ENCODE assay signal across 8 cellular contexts in genomic region chr1:212186427-212187207, GRCh38.
DNase-seq lines count a peak whose midpoint lies in the region; ATAC-seq and TF ChIP-seq lines count a peak whose summit lies in the region.

No MANE protein-coding gene starts in this region.

- no peaks in the 10 kb centered on the region for H3K36me3 Mint-ChIP-seq in stimulated activated naive CD8-positive, alpha-beta T cell treated with anti-CD3 and anti-CD28 coated beads, Interleukin-15, Interleukin-2, amounts not matched to agents 100 ng/mL and 50 ng/mL, for 24 hours (ENCODE audit: low read depth)
- H3K36me3 Mint-ChIP-seq in naive B cell (no peaks in the 10 kb centered on the region), nephron progenitor cell (ENCODE audit: low read depth) (peaks cover 14% of the 10 kb centered on the region)

- no peak overlapping the region for H3K4me3 ChIP-seq in PC-9

- no peak overlapping the region for H3K27ac Mint-ChIP-seq in stimulated activated naive CD8-positive, alpha-beta T cell treated with anti-CD3 and anti-CD28 coated beads, Interleukin-15, Interleukin-2, amounts not matched to agents 100 ng/mL and 50 ng/mL, for 24 hours
- H3K27ac Mint-ChIP-seq in naive B cell (peak overlapping the region; percentile 14 to 91 (median 75)), nephron progenitor cell (no peak overlapping the region)

- ATAC-seq in stimulated activated naive CD8-positive, alpha-beta T cell treated with anti-CD3 and anti-CD28 coated beads, Interleukin-15, Interleukin-2, amounts not matched to agents 100 U/mL and 50 U/mL, for 24 hours = no peak
- peak; percentile 98 for ATAC-seq in HG03025 (IDR thresholded peaks at IDR 0.05; ENCODE audit: low FRiP score, unreplicated experiment)
- ATAC-seq in naive B cell (ENCODE audit: low read depth in 2 of 2) = peak; percentile 99

- H3K4me1 ChIP-seq in PC-9 (replicated peaks; ENCODE audit: insufficient read depth) = no peaks in the 10 kb centered on the region

- H3K4me2 ChIP-seq in PC-9 = no peak overlapping the region

- no peaks in the 10 kb centered on the region for H3F3A ChIP-seq in PC-9 (ENCODE audit: insufficient read depth, low read depth)

- DNase-seq in stimulated activated naive CD8-positive, alpha-beta T cell treated with anti-CD3 and anti-CD28 coated beads, Interleukin-15, Interleukin-2, amounts not matched to agents 100 U/mL and 50 U/mL, for 24 hours = no peak
- DNase-seq in PC-9 = no peak
- DNase-seq in naive B cell = peak; percentile 52
- DNase-seq in NCI-H510A treated with DMSO at 0.1 percent for 48 hours (lab: John Stamatoyannopoulos, UW) = no peak
- DNase-seq in nephron progenitor cell = no peak
- no peak for DNase-seq in NCI-H526 (lab: John Stamatoyannopoulos, UW)

- intact Hi-C loops in PC-9 (cut with micrococcal nuclease; ENCODE audit: unreplicated experiment) = loop anchor here (10.0 kb wide), 1 partner anchor 98 kb away; the partner anchor contains the start of gene PPP2R5A

- no peak overlapping the region for H3K27ac ChIP-seq in PC-9

- H3K9me2 ChIP-seq in PC-9 (ENCODE audit: insufficient read depth) = no peaks in the 10 kb centered on the region

- H3K4me3 Mint-ChIP-seq in stimulated activated naive CD8-positive, alpha-beta T cell treated with anti-CD3 and anti-CD28 coated beads, Interleukin-15, Interleukin-2, amounts not matched to agents 100 ng/mL and 50 ng/mL, for 24 hours = peak overlapping the region; percentile 27
- H3K4me3 Mint-ChIP-seq in naive B cell (peak overlapping the region; percentile 7 to 87 (median 70)), nephron progenitor cell (no peak overlapping the region)

- H3K27me3 Mint-ChIP-seq in stimulated activated naive CD8-positive, alpha-beta T cell treated with anti-CD3 and anti-CD28 coated beads, Interleukin-15, Interleukin-2, amounts not matched to agents 100 ng/mL and 50 ng/mL, for 24 hours = no peaks in the 10 kb centered on the region
- H3K27me3 Mint-ChIP-seq in naive B cell = no peaks in the 10 kb centered on the region
- H3K27me3 Mint-ChIP-seq in nephron progenitor cell (ENCODE audit: low read depth, poor library complexity) = peaks cover 26% of the 10 kb centered on the region

- no peaks in the 10 kb centered on the region for H3K36me3 ChIP-seq in PC-9 (ENCODE audit: low read depth)

- no peaks in the 10 kb centered on the region for H3K79me2 ChIP-seq in PC-9 (ENCODE audit: low read depth)

- peaks cover 26% of the 10 kb centered on the region for H3K4me1 Mint-ChIP-seq in stimulated activated naive CD8-positive, alpha-beta T cell treated with anti-CD3 and anti-CD28 coated beads, Interleukin-15, Interleukin-2, amounts not matched to agents 100 ng/mL and 50 ng/mL, for 24 hours (ENCODE audit: low read depth)
- H3K4me1 Mint-ChIP-seq in naive B cell (peaks cover 15 to 35% (median 27%) of the 10 kb centered on the region in 3 donors), nephron progenitor cell (no peaks in the 10 kb centered on the region)

- POLR2A ChIA-PET in PC-9 (lab: Charles Lee; ENCODE audit: unreplicated experiment) = no interaction called here

- TF ChIP-seq CTCF in PC-9 (conservative IDR thresholded peaks at IDR 0.05) (no peak), nephron progenitor cell (IDR thresholded peaks at IDR 0.05) (no peak)

- H4K20me1 ChIP-seq in PC-9 (ENCODE audit: insufficient read depth) = no peaks in the 10 kb centered on the region

- no peaks in the 10 kb centered on the region for H3K9me3 Mint-ChIP-seq in stimulated activated naive CD8-positive, alpha-beta T cell treated with anti-CD3 and anti-CD28 coated beads, Interleukin-15, Interleukin-2, amounts not matched to agents 100 ng/mL and 50 ng/mL, for 24 hours
- no peaks in the 10 kb centered on the region for H3K9me3 Mint-ChIP-seq in naive B cell
- no peaks in the 10 kb centered on the region for H3K9me3 Mint-ChIP-seq in nephron progenitor cell

- peak overlapping the region; percentile 58 for H2AFZ ChIP-seq in PC-9

- CTCF ChIA-PET in PC-9 (lab: Charles Lee) = no interaction called here

- no TSS peak for BruUV-seq in PC-9 (replicated peaks; lab: Mats Ljungman, UMichigan)

- H3K9me3 ChIP-seq in PC-9 (ENCODE audit: insufficient read depth, low read depth) = no peaks in the 10 kb centered on the region

- H3K27me3 ChIP-seq in PC-9 (ENCODE audit: insufficient read depth, low read depth) = no peaks in the 10 kb centered on the region

Comparison
In these comparisons a context has a peak if more than half of its experiments do, and no peak if none do; other contexts are left out.
1. H3K27ac Mint-ChIP-seq: peak in naive B cell (6 of 6); none in stimulated activated naive CD8-positive, alpha-beta T cell treated with anti-CD3 and anti-CD28 coated beads, Interleukin-15, Interleukin-2, amounts not matched to agents 100 ng/mL and 50 ng/mL, for 24 hours (single experiment) and nephron progenitor cell (single experiment).